10 cellular contexts compared by ENCODE assay signal in the genomic region with DNA sequence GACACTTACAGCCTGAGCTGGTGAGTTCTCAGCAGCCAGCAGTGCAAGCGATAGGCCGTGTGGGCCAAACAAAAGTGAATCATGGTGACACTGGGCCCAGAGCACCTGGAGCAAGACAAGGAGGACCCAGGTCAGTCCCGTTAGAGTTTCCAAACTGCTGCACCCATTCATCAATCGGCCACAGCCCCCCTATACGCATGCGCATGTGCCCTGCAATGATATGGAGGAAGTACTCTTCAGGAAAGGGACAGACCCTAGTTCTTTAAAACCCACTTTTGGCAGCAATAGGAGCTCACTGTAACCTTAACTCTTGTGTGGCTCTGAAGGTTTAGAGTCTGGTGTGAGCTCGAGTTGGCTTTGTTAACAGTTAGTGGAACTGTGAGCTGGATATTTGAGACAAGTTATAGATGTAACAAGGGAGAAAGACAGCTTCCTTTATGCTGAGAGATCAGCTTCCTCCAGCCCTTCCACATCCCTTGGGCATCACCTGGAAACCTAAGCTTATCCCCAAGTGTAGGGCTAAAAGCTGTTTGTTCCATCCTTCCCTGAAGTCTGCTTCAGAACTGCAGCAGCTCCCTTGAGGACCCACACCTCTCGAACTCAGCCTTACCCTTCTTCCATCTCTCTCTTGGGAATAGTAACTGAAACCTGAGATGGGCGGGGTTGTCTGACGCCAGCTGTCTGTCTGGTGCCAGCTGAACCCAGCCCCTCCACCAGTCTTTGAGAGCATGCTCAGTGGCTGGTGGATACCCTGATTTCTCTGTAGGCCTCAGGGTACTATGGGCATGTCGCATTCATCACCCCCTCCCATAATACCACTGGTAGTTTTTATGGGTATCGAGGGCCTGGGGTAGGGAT. TPM values are rescaled to one million over a fixed set of nuclear protein-coding genes. Genes with fewer than 3 reads are reported as not detected.
A peak's percentile ranks its signal among the peaks of the same experiment; 100 is the strongest.
DNase-seq lines count a peak whose midpoint lies in the region; ATAC-seq and TF ChIP-seq lines count a peak whose summit lies in the region.
"Had no signal": no experiment of that assay in that cellular context is flagged by ENCODE, and none has a peak within 500 bp of the region (broad histone marks: within the 10 kb centered on the region; RNA-seq: fewer than 3 reads in every experiment).

No MANE protein-coding gene starts in this region.

- no peak overlapping the region for H3K4me3 Mint-ChIP-seq in GM23338

- no peaks in the 10 kb centered on the region for H3K27me3 ChIP-seq in GM23338 (ENCODE audit: insufficient read depth)
- H3K27me3 ChIP-seq: hepatocyte had no signal

- H2AFZ ChIP-seq in GM23338, result peak overlapping the region; percentile 77
- H2AFZ ChIP-seq: hepatocyte had no signal

- peak overlapping the region; percentile 52; the same call in 1 of the 2 replicates for H3K4me2 ChIP-seq in GM23338
- H3K4me2 ChIP-seq: hepatocyte had no signal

- no peaks in the 10 kb centered on the region for H3K36me3 ChIP-seq in GM23338 (ENCODE audit: insufficient read depth)

- no peaks in the 10 kb centered on the region for H3K36me3 Mint-ChIP-seq in GM23338 (ENCODE audit: low read depth)

- H3K27ac Mint-ChIP-seq in GM23338, result peak overlapping the region; percentile 58; the same call in 1 of the 2 replicates

- in situ Hi-C loops in Caki2 (cut with HindIII; ENCODE audit: low pct_unique_long_range_greater_than_20kb, low sequenced_read_pairs) (no loop called here), KBM-7 (cut with MboI; ENCODE audit: low pct_unique_long_range_greater_than_20kb, low sequenced_read_pairs) (no loop called here)

- no peaks in the 10 kb centered on the region for H3K9me2 ChIP-seq in GM23338 (ENCODE audit: insufficient read depth)

- peak; percentile 99 for ATAC-seq in GM23338

- peaks cover 11% of the 10 kb centered on the region; the same call in 2 of the 3 replicates for H3K4me1 Mint-ChIP-seq in GM23338

- H3K4me1 ChIP-seq in GM23338 (ENCODE audit: insufficient read depth), result peaks cover 7% of the 10 kb centered on the region; the same call in 1 of the 2 replicates

- H3K79me2 ChIP-seq in GM23338 (replicated peaks; ENCODE audit: insufficient read depth), result no peaks in the 10 kb centered on the region
- H3K79me2 ChIP-seq: hepatocyte had no signal

- TF ChIP-seq CTCF in GM23338 (conservative IDR thresholded peaks at IDR 0.05; ENCODE audit: low read depth in 2 of 2), result no peak

- no peaks in the 10 kb centered on the region for H3K9me3 Mint-ChIP-seq in GM23338

- H3K27me3 Mint-ChIP-seq in GM23338 (ENCODE audit: insufficient read depth, low read depth, poor library complexity), result peaks cover 4% of the 10 kb centered on the region

- DNase-seq in Caki2 (ENCODE audit: low read depth) (peak; percentile 29), GM23338 (ENCODE audit: low spot score) (peak; percentile 80), NCI-H2227 (lab: John Stamatoyannopoulos, UW; ENCODE audit: unreplicated experiment) (peak; percentile 54), fibroblast of peridontal ligament (ENCODE audit: extremely low read depth) (peak; percentile 6), epidermal melanocyte (ENCODE audit: insufficient read length, low spot score) (no peak), KBM-7 (no peak), LoVo (ENCODE audit: low spot score) (no peak)
- no peak for DNase-seq in activated effector memory CD4-positive, alpha-beta T cell treated with anti-CD3 and anti-CD28 coated beads, Interleukin-2, amount 50 U/mL, for 16 hours
- DNase-seq: Caco-2 had no signal

- H3F3A ChIP-seq in GM23338 (replicated peaks; ENCODE audit: low read depth), result 0 out of 2 replicates have a peak, but pooled peaks cover 3% of the 10 kb centered on the region

- H4K20me1 ChIP-seq in GM23338 (replicated peaks; ENCODE audit: insufficient read depth), result no peaks in the 10 kb centered on the region; the same call in 1 of the 2 replicates

- peak overlapping the region; percentile 6; the same call in 1 of the 2 replicates for H3K27ac ChIP-seq in GM23338 (ENCODE audit: low read depth)
- H3K27ac ChIP-seq: hepatocyte had no signal

- H3K4me3 ChIP-seq in GM23338, result no peak overlapping the region
- H3K4me3 ChIP-seq: hepatocyte had no signal

TF ChIP-seq in GM23338, 12 proteins besides CTCF, POLR2A, EP300 and RAD21:
- TF ChIP-seq CREB1 (CRISPR knock-in tag; IDR thresholded peaks at IDR 0.05; ENCODE audit: low read depth) (peak; percentile 51), ZNF462 (CRISPR knock-in tag; IDR thresholded peaks at IDR 0.05) (no peak)

RNA-seq across cellular contexts. Expression of gene NMNAT1, which starts 17.7 kb away (rescaled TPM):
- total RNA-seq in Caki2 (2014; rRNA removed; shearing (Covaris generic); ENCODE audit: low replicate concordance), result 2.6 and 18.5 TPM in 2 replicates
- total RNA-seq in GM23338 (2014; rRNA removed; shearing (Covaris generic)), result 2.1 and 2.5 TPM in 2 replicates
- 2.8 and 3.9 TPM in 2 replicates for polyA plus RNA-seq in GM23338 (2016; fragmentation: Nextera tagmentation; extraction: Ambion mirVana)

RNA-seq across cellular contexts. Expression of gene LZIC, which starts 17.7 kb away (rescaled TPM):
- total RNA-seq in Caki2 (2014; rRNA removed; shearing (Covaris generic); ENCODE audit: low replicate concordance), result 12.8 and 13.5 TPM in 2 replicates
- total RNA-seq in GM23338 (2014; rRNA removed; shearing (Covaris generic)), result 14.8 and 19.4 TPM in 2 replicates
- 22.3 and 23.5 TPM in 2 replicates for polyA plus RNA-seq in GM23338 (2016; fragmentation: Nextera tagmentation; extraction: Ambion mirVana)

RNA-seq across cellular contexts. Expression of gene RBP7, which starts 36.1 kb away (rescaled TPM):
- total RNA-seq in Caki2 (2014; rRNA removed; shearing (Covaris generic); ENCODE audit: low replicate concordance), result not detected in 2 replicates
- total RNA-seq in GM23338 (2014; rRNA removed; shearing (Covaris generic)), result 3.2 and 11.7 TPM in 2 replicates
- 16.7 and 18.9 TPM in 2 replicates for polyA plus RNA-seq in GM23338 (2016; fragmentation: Nextera tagmentation; extraction: Ambion mirVana)

RNA-seq across cellular contexts. Expression of gene CTNNBIP1, which starts 50.9 kb away (rescaled TPM):
- total RNA-seq in Caki2 (2014; rRNA removed; shearing (Covaris generic); ENCODE audit: low replicate concordance), result 18.0 and 20.8 TPM in 2 replicates
- 50.8 and 55.1 TPM in 2 replicates for total RNA-seq in GM23338 (2014; rRNA removed; shearing (Covaris generic))
- polyA plus RNA-seq in GM23338 (2016; fragmentation: Nextera tagmentation; extraction: Ambion mirVana), result 30.2 and 30.3 TPM in 2 replicates

Comparison
In these comparisons a context has a peak if more than half of its experiments do, and no peak if none do; other contexts are left out.
1. DNase-seq: peak in Caki2 (single experiment), GM23338 (single experiment), NCI-H2227 (single experiment) and fibroblast of peridontal ligament (single experiment); none in epidermal melanocyte (single experiment), KBM-7 (single experiment), activated effector memory CD4-positive, alpha-beta T cell treated with anti-CD3 and anti-CD28 coated beads, Interleukin-2, amount 50 U/mL, for 16 hours (single experiment) and LoVo (single experiment).